ENCODE assay signal across 8 cellular contexts in genomic region chr6:105135907-105136432, GRCh38.
DNase-seq lines count a peak whose midpoint lies in the region; ATAC-seq lines count a peak whose summit lies in the region.

No MANE protein-coding gene starts in this region.

- H3K36me3 ChIP-seq in iPS-20b (ENCODE audit: insufficient read depth, low read depth, low read length), result no peaks in the 10 kb centered on the region

- H3K36me3 Mint-ChIP-seq in activated T-cell treated with anti-CD3 and anti-CD28 coated beads, Interleukin-2, amount 50 U/mL, for 24 hours (ENCODE audit: low read depth), result no peaks in the 10 kb centered on the region
- H3K36me3 Mint-ChIP-seq in activated naive CD8-positive, alpha-beta T cell, result no peaks in the 10 kb centered on the region
- H3K36me3 Mint-ChIP-seq in stimulated activated naive B cell treated with anti-CD40 and anti-IgM and Interleukin-4, amounts not matched to agents 10 μg/mL and 1 μg/mL and 100 μg/mL, for 72 hours, result no peaks in the 10 kb centered on the region

- no peaks in the 10 kb centered on the region; the same call in 1 of the 2 replicates for H3K9me3 ChIP-seq in iPS-20b (ENCODE audit: insufficient read depth, low read depth, low read length)

- H3K27me3 Mint-ChIP-seq in activated T-cell treated with anti-CD3 and anti-CD28 coated beads, Interleukin-2, amount 50 U/mL, for 24 hours, result peaks cover 74% of the 10 kb centered on the region
- H3K27me3 Mint-ChIP-seq in activated naive CD8-positive, alpha-beta T cell, result peaks cover 39% of the 10 kb centered on the region
- H3K27me3 Mint-ChIP-seq in stimulated activated naive B cell treated with anti-CD40 and anti-IgM and Interleukin-4, amounts not matched to agents 10 μg/mL and 1 μg/mL and 100 μg/mL, for 72 hours, result peaks cover 43 to 52% of the 10 kb centered on the region in 2 donors

- peak overlapping the region; percentile 60; the same call in 1 of the 2 replicates for H3K9ac ChIP-seq in iPS-20b (ENCODE audit: low read depth, low read length)

- H3K27ac Mint-ChIP-seq in activated T-cell treated with anti-CD3 and anti-CD28 coated beads, Interleukin-2, amount 50 U/mL, for 24 hours, result no peak overlapping the region
- no peak overlapping the region for H3K27ac Mint-ChIP-seq in activated naive CD8-positive, alpha-beta T cell
- H3K27ac Mint-ChIP-seq in stimulated activated naive B cell treated with anti-CD40 and anti-IgM and Interleukin-4, amounts not matched to agents 10 μg/mL and 1 μg/mL and 100 μg/mL, for 72 hours, result no peak overlapping the region

- ATAC-seq in stimulated activated naive B cell treated with anti-CD40 and anti-IgM and Interleukin-4, amounts not matched to agents 10 μg/mL and 1 μg/mL and 100 μg/mL, for 72 hours (replicated peaks), result no peak
- ATAC-seq in HG02884 (IDR thresholded peaks at IDR 0.05; ENCODE audit: unreplicated experiment), result no peak

- H3K27me3 ChIP-seq in iPS-20b (ENCODE audit: insufficient read depth, low read length), result peaks cover 55% of the 10 kb centered on the region

- H3K27ac ChIP-seq in iPS-20b (ENCODE audit: low read length), result no peak overlapping the region

- peak overlapping the region; percentile 42 for H3K4me3 Mint-ChIP-seq in activated T-cell treated with anti-CD3 and anti-CD28 coated beads, Interleukin-2, amount 50 U/mL, for 24 hours
- peak overlapping the region; percentile 65 for H3K4me3 Mint-ChIP-seq in activated naive CD8-positive, alpha-beta T cell
- H3K4me3 Mint-ChIP-seq in stimulated activated naive B cell treated with anti-CD40 and anti-IgM and Interleukin-4, amounts not matched to agents 10 μg/mL and 1 μg/mL and 100 μg/mL, for 72 hours, result peak overlapping the region; percentile 60 to 75

- DNase-seq in activated T-cell treated with anti-CD3 and anti-CD28 coated beads, Interleukin-2, amount 50 U/mL, for 24 hours, result no peak
- DNase-seq in activated T-cell treated with anti-CD3 and anti-CD28 coated beads, Interleukin-2, amount 50 U/mL, for 1 hour, result no peak
- DNase-seq in stimulated activated naive B cell treated with anti-CD40 and anti-IgM and Interleukin-4, amounts not matched to agents 10 μg/mL and 1 μg/mL and 100 μg/mL, for 72 hours, result no peak
- DNase-seq in foreskin melanocyte, result no peak
- DNase-seq in KG1 (lab: John Stamatoyannopoulos, UW), result no peak

- H3K9me3 Mint-ChIP-seq in activated T-cell treated with anti-CD3 and anti-CD28 coated beads, Interleukin-2, amount 50 U/mL, for 24 hours, result no peaks in the 10 kb centered on the region
- H3K9me3 Mint-ChIP-seq in activated naive CD8-positive, alpha-beta T cell (ENCODE audit: low read depth), result no peaks in the 10 kb centered on the region
- no peaks in the 10 kb centered on the region for H3K9me3 Mint-ChIP-seq in stimulated activated naive B cell treated with anti-CD40 and anti-IgM and Interleukin-4, amounts not matched to agents 10 μg/mL and 1 μg/mL and 100 μg/mL, for 72 hours

- no peaks in the 10 kb centered on the region for H3K4me1 ChIP-seq in iPS-20b (ENCODE audit: insufficient read depth, low read length)

- peaks cover 13% of the 10 kb centered on the region for H3K4me1 Mint-ChIP-seq in activated T-cell treated with anti-CD3 and anti-CD28 coated beads, Interleukin-2, amount 50 U/mL, for 24 hours (ENCODE audit: low read depth)
- peaks cover 9% of the 10 kb centered on the region for H3K4me1 Mint-ChIP-seq in activated naive CD8-positive, alpha-beta T cell (ENCODE audit: low read depth)
- H3K4me1 Mint-ChIP-seq in stimulated activated naive B cell treated with anti-CD40 and anti-IgM and Interleukin-4, amounts not matched to agents 10 μg/mL and 1 μg/mL and 100 μg/mL, for 72 hours, result peaks cover 4 to 13% of the 10 kb centered on the region in 2 donors

- peak overlapping the region; percentile 79 for H3K4me3 ChIP-seq in iPS-20b (ENCODE audit: low read length)
